ENCODE assay signal across 2 cellular contexts in genomic region chr20:46250772-46251171, GRCh38.
TF ChIP-seq lines count a peak whose summit lies in the region.

No MANE protein-coding gene starts in this region.

TF ChIP-seq in A549, 52 proteins besides CTCF, POLR2A, EP300 and RAD21:
- no peak for TF ChIP-seq E2F6 (IDR thresholded peaks at IDR 0.05; ENCODE audit: borderline replicate concordance, low read depth)
- no peak for TF ChIP-seq FOSL2 (IDR thresholded peaks at IDR 0.05)
- no peak for TF ChIP-seq FOSL2 (CRISPR knock-in tag; IDR thresholded peaks at IDR 0.05)
- TF ChIP-seq PHF8 (IDR thresholded peaks at IDR 0.05; ENCODE audit: borderline replicate concordance, low read depth) = no peak
- no peak for TF ChIP-seq ELK1 (IDR thresholded peaks at IDR 0.05; ENCODE audit: low read depth, low read length)
- TF ChIP-seq POLR2AphosphoS2 (conservative IDR thresholded peaks at IDR 0.05; ENCODE audit: low read length) = no peak
- TF ChIP-seq RNF2 (IDR thresholded peaks at IDR 0.05; ENCODE audit: borderline replicate concordance, low read depth) = no peak
- no peak for TF ChIP-seq NFE2L2 (conservative IDR thresholded peaks at IDR 0.05; ENCODE audit: low read length)
- TF ChIP-seq JUN (IDR thresholded peaks at IDR 0.05) = no peak
- TF ChIP-seq BHLHE40 (IDR thresholded peaks at IDR 0.05; ENCODE audit: low read depth, low read length) = no peak
- no peak for TF ChIP-seq FOXS1 (CRISPR knock-in tag; IDR thresholded peaks at IDR 0.05)
- no peak for TF ChIP-seq TFCP2L1 (CRISPR knock-in tag; IDR thresholded peaks at IDR 0.05)

TF ChIP-seq in WTC11, 78 proteins besides CTCF, POLR2A, EP300 and RAD21:
- TF ChIP-seq MAX (CRISPR knock-in tag; IDR thresholded peaks at IDR 0.05) (no peak), JAZF1 (CRISPR knock-in tag; IDR thresholded peaks at IDR 0.05) (no peak), FOXJ3 (CRISPR knock-in tag; IDR thresholded peaks at IDR 0.05; ENCODE audit: borderline replicate concordance) (no peak), CREB1 (CRISPR knock-in tag; IDR thresholded peaks at IDR 0.05) (no peak), ZMAT4 (CRISPR knock-in tag; IDR thresholded peaks at IDR 0.05) (no peak), ESRRA (CRISPR knock-in tag; IDR thresholded peaks at IDR 0.05; ENCODE audit: borderline replicate concordance) (no peak), OVOL2 (CRISPR knock-in tag; IDR thresholded peaks at IDR 0.05; ENCODE audit: borderline replicate concordance) (no peak), TCF7 (CRISPR knock-in tag; IDR thresholded peaks at IDR 0.05; ENCODE audit: low read depth) (no peak), SOX15 (CRISPR knock-in tag; IDR thresholded peaks at IDR 0.05) (no peak), USF1 (CRISPR knock-in tag; IDR thresholded peaks at IDR 0.05) (no peak), NR3C1 (CRISPR knock-in tag; conservative IDR thresholded peaks at IDR 0.05; ENCODE audit: low read depth) (no peak), ZNF281 (CRISPR knock-in tag; IDR thresholded peaks at IDR 0.05) (no peak), NFYB (CRISPR knock-in tag; conservative IDR thresholded peaks at IDR 0.05; ENCODE audit: low read depth) (no peak), AFF4 (CRISPR knock-in tag; IDR thresholded peaks at IDR 0.05; ENCODE audit: borderline replicate concordance) (no peak), HMGXB4 (CRISPR knock-in tag; IDR thresholded peaks at IDR 0.05) (no peak), ZNF425 (CRISPR knock-in tag; conservative IDR thresholded peaks at IDR 0.05) (no peak), ATF1 (CRISPR knock-in tag; IDR thresholded peaks at IDR 0.05) (no peak), PRDM15 (CRISPR knock-in tag; IDR thresholded peaks at IDR 0.05) (no peak), SP1 (CRISPR knock-in tag; conservative IDR thresholded peaks at IDR 0.05) (no peak), NR1H2 (CRISPR knock-in tag; IDR thresholded peaks at IDR 0.05) (no peak)
TF ChIP-seq in WTC11: peak in this region for 0.
